ENCODE assay signal across 1 cellular context in the genomic region with DNA sequence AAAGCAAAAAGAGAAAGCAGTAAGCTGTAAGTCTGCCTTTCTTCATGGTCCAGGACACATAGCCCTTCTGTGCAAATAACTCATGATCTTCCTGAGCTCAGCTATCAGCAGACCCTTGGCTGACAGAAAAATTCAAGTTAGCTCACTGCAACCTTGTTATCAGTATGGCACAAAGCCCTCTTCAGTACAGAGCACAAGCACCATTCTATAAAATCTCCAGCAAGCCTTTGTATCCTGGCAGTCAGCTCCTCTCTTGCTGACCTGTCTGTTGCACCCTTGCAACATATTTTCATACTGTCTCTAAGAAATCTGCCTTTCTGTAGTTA.
TF ChIP-seq lines count a peak whose summit lies in the region.

No MANE protein-coding gene starts in this region.

TF ChIP-seq in GM12878, 131 proteins besides CTCF, POLR2A, EP300 and RAD21 (continued from another document):
- TF ChIP-seq, protein P1, sequence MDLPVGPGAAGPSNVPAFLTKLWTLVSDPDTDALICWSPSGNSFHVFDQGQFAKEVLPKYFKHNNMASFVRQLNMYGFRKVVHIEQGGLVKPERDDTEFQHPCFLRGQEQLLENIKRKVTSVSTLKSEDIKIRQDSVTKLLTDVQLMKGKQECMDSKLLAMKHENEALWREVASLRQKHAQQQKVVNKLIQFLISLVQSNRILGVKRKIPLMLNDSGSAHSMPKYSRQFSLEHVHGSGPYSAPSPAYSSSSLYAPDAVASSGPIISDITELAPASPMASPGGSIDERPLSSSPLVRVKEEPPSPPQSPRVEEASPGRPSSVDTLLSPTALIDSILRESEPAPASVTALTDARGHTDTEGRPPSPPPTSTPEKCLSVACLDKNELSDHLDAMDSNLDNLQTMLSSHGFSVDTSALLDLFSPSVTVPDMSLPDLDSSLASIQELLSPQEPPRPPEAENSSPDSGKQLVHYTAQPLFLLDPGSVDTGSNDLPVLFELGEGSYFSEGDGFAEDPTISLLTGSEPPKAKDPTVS (IDR thresholded peaks at IDR 0.05; ENCODE audit: low read depth, low read length), result no peak
- TF ChIP-seq HDAC6 (IDR thresholded peaks at IDR 0.05; ENCODE audit: unreplicated experiment) (no peak), ZBED1 (IDR thresholded peaks at IDR 0.05; ENCODE audit: borderline replicate concordance) (no peak), BACH1 (IDR thresholded peaks at IDR 0.05; ENCODE audit: borderline replicate concordance) (no peak), BMI1 (IDR thresholded peaks at IDR 0.05; ENCODE audit: borderline replicate concordance) (no peak), FOS (IDR thresholded peaks at IDR 0.05; ENCODE audit: borderline replicate concordance, extremely low read depth, insufficient read length) (no peak), ZNF274 (IDR thresholded peaks at IDR 0.05; ENCODE audit: insufficient read depth, insufficient read length) (no peak), RB1 (IDR thresholded peaks at IDR 0.05; ENCODE audit: borderline replicate concordance) (no peak), NR2C2 (IDR thresholded peaks at IDR 0.05; ENCODE audit: borderline replicate concordance, control insufficient read depth, insufficient read length, low read depth) (no peak), ATF7 (IDR thresholded peaks at IDR 0.05; ENCODE audit: low read depth) (no peak), SREBF2 (IDR thresholded peaks at IDR 0.05; ENCODE audit: low read length) (no peak), KAT2A (conservative IDR thresholded peaks at IDR 0.05; ENCODE audit: control insufficient read depth, low read depth, low read length) (no peak), MTA2 (IDR thresholded peaks at IDR 0.05; ENCODE audit: low read depth) (no peak), BHLHE40 (IDR thresholded peaks at IDR 0.05; ENCODE audit: borderline replicate concordance in 1 of 2, low read depth in 2 of 2, low read length in 1 of 2) (no peak), MYB (IDR thresholded peaks at IDR 0.05; ENCODE audit: borderline replicate concordance, low read depth, low read length) (no peak), LARP7 (IDR thresholded peaks at IDR 0.05) (no peak)
- TF ChIP-seq, protein P2, sequence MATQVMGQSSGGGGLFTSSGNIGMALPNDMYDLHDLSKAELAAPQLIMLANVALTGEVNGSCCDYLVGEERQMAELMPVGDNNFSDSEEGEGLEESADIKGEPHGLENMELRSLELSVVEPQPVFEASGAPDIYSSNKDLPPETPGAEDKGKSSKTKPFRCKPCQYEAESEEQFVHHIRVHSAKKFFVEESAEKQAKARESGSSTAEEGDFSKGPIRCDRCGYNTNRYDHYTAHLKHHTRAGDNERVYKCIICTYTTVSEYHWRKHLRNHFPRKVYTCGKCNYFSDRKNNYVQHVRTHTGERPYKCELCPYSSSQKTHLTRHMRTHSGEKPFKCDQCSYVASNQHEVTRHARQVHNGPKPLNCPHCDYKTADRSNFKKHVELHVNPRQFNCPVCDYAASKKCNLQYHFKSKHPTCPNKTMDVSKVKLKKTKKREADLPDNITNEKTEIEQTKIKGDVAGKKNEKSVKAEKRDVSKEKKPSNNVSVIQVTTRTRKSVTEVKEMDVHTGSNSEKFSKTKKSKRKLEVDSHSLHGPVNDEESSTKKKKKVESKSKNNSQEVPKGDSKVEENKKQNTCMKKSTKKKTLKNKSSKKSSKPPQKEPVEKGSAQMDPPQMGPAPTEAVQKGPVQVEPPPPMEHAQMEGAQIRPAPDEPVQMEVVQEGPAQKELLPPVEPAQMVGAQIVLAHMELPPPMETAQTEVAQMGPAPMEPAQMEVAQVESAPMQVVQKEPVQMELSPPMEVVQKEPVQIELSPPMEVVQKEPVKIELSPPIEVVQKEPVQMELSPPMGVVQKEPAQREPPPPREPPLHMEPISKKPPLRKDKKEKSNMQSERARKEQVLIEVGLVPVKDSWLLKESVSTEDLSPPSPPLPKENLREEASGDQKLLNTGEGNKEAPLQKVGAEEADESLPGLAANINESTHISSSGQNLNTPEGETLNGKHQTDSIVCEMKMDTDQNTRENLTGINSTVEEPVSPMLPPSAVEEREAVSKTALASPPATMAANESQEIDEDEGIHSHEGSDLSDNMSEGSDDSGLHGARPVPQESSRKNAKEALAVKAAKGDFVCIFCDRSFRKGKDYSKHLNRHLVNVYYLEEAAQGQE (IDR thresholded peaks at IDR 0.05; ENCODE audit: low read depth, low read length), result no peak
